ENCODE assay signal across 8 cellular contexts in the genomic region with DNA sequence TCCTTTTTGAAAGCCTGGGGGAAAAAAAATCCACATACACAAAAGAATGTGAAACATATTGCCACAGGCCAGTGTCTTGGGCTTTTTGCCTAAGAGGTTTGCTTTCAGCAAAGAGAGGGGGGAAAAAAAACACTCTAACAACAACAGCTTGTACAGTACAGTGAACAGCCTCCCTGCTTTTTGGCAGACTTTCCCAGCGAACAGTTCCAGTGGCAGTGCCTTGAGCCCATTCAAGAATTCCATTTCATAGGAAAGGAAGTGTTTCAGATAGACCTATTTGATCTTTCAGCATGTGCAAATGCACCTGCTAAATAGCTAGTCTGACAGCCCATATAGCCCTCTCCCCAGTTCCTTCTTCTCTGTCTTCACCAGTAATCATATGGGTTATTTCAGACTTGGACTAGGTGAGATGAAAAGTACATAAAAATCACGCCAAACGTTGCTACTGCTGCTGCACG. TPM values are rescaled to one million over a fixed set of nuclear protein-coding genes. Genes with fewer than 3 reads are reported as not detected.
DNase-seq lines count a peak whose midpoint lies in the region; ATAC-seq, FAIRE-seq and TF ChIP-seq lines count a peak whose summit lies in the region.

No MANE protein-coding gene starts in this region.

- no peaks in the 10 kb centered on the region for H3K9me2 ChIP-seq in SU-DHL-6 (replicated peaks; ENCODE audit: insufficient read depth, low read length)

- H3K27ac ChIP-seq in SU-DHL-6 (ENCODE audit: low read depth, low read length): no peak overlapping the region
- H3K27ac ChIP-seq in fibroblast of lung (ENCODE audit: insufficient read depth, low read length): peak overlapping the region; percentile 75

- H2AFZ ChIP-seq in SU-DHL-6 (ENCODE audit: low read depth, low read length, severe bottlenecking) (peak overlapping the region; percentile 93), fibroblast of lung (ENCODE audit: low read length) (peak overlapping the region; percentile 15)

- peak; percentile 76 for ATAC-seq in Right ventricle myocardium inferior
- peak; percentile 45 for ATAC-seq in HG03064 (IDR thresholded peaks at IDR 0.05; ENCODE audit: low read depth, unreplicated experiment)

- H3K9me3 ChIP-seq in SU-DHL-6 (ENCODE audit: insufficient read depth, low read length) (no peaks in the 10 kb centered on the region), fibroblast of lung (ENCODE audit: control insufficient read depth, insufficient read depth, low read depth, low read length) (no peaks in the 10 kb centered on the region)

- no peak for TF ChIP-seq CTCF in SU-DHL-6 (IDR thresholded peaks at IDR 0.05; ENCODE audit: insufficient read depth, low read length, poor library complexity, severe bottlenecking)
- no peak for TF ChIP-seq CTCF in fibroblast of lung (conservative IDR thresholded peaks at IDR 0.05 in 1 of 2, IDR thresholded peaks at IDR 0.05 in 1 of 2; ENCODE audit: low read depth in 1 of 2, low read length in 2 of 2)
- no peak for TF ChIP-seq CTCF in nephron progenitor cell (IDR thresholded peaks at IDR 0.05)

- H3K9ac ChIP-seq in SU-DHL-6 (ENCODE audit: low read length): peak overlapping the region; percentile 57
- peak overlapping the region; percentile 48 for H3K9ac ChIP-seq in fibroblast of lung (ENCODE audit: insufficient read depth, low read length)

- no peaks in the 10 kb centered on the region for H3K79me2 ChIP-seq in SU-DHL-6 (ENCODE audit: insufficient read depth, low read length)
- H3K79me2 ChIP-seq in fibroblast of lung (ENCODE audit: control insufficient read depth, insufficient read depth, low read length): peaks cover 54% of the 10 kb centered on the region

- peaks cover 12% of the 10 kb centered on the region for H3K27me3 Mint-ChIP-seq in nephron progenitor cell (ENCODE audit: low read depth, poor library complexity)

- TF ChIP-seq POLR2A in GM12891 (IDR thresholded peaks at IDR 0.05; ENCODE audit: low read depth, low read length): no peak

- no peaks in the 10 kb centered on the region for H3K27me3 ChIP-seq in SU-DHL-6 (ENCODE audit: low read length)
- H3K27me3 ChIP-seq in fibroblast of lung (ENCODE audit: control insufficient read depth, insufficient read depth, low read length): no peaks in the 10 kb centered on the region

- intact Hi-C loops in Right ventricle myocardium inferior (cut with DNase I) (loop anchor here (5.0 kb wide), 1 partner anchor 42 kb away; no protein-coding TSS in a partner anchor), cardiac septum (cut with DNase I) (no loop called here)

- no peak for FAIRE-seq in GM12891 (lab: Jason Lieb, UNC)

- H3K4me1 Mint-ChIP-seq in nephron progenitor cell: peaks cover 18% of the 10 kb centered on the region

- peak overlapping the region; percentile 93 for H3K4me3 Mint-ChIP-seq in nephron progenitor cell

- no peak overlapping the region for H3K27ac Mint-ChIP-seq in nephron progenitor cell

- no peaks in the 10 kb centered on the region for H3K36me3 Mint-ChIP-seq in nephron progenitor cell (ENCODE audit: low read depth)

- no peaks in the 10 kb centered on the region for H3K9me3 Mint-ChIP-seq in nephron progenitor cell

- H3K4me2 ChIP-seq in SU-DHL-6 (ENCODE audit: low read depth, low read length, poor library complexity, severe bottlenecking) (peak overlapping the region; percentile 66), fibroblast of lung (ENCODE audit: extremely low read depth, insufficient read depth, low read length) (peak overlapping the region; percentile 94)

- H3K4me3 ChIP-seq in SU-DHL-6 (ENCODE audit: insufficient read depth, low read length, poor library complexity, severe bottlenecking): peak overlapping the region; percentile 54
- H3K4me3 ChIP-seq in fibroblast of lung (replicated peaks in 1 of 4; ENCODE audit: control extremely low read depth in 1 of 4, insufficient read depth in 1 of 4, low read depth in 3 of 4, low read length in 4 of 4): peak overlapping the region; percentile 54 to 93 (median 88)

- no peaks in the 10 kb centered on the region for H4K20me1 ChIP-seq in SU-DHL-6 (ENCODE audit: low read depth, low read length)
- H4K20me1 ChIP-seq in fibroblast of lung (ENCODE audit: control insufficient read depth, extremely low read depth, insufficient read depth, low read length): no peaks in the 10 kb centered on the region

- peaks cover 8% of the 10 kb centered on the region for H3K4me1 ChIP-seq in fibroblast of lung (ENCODE audit: control insufficient read depth, extremely low read depth, insufficient read depth, low read length)

- H3F3A ChIP-seq in SU-DHL-6 (ENCODE audit: insufficient read depth): no peaks in the 10 kb centered on the region

- H3K36me3 ChIP-seq in SU-DHL-6 (ENCODE audit: low read length) (no peaks in the 10 kb centered on the region), fibroblast of lung (ENCODE audit: control insufficient read depth, insufficient read depth, low read length) (no peaks in the 10 kb centered on the region)

- no peak for DNase-seq in Right ventricle myocardium inferior (ENCODE audit: missing footprints)
- DNase-seq in cardiac septum (ENCODE audit: low spot score): no peak
- DNase-seq in fibroblast of lung (ENCODE audit: low read depth in 2 of 2): peak; percentile 61 to 85
- no peak for DNase-seq in nephron progenitor cell
- no peak for DNase-seq in GM12891 (ENCODE audit: insufficient read length, low spot score)
- DNase-seq in iPS-NIHi7 (ENCODE audit: extremely low spot score): no peak

TF ChIP-seq in GM12891, 5 proteins besides CTCF, POLR2A, EP300 and RAD21:
- no peak for TF ChIP-seq POLR2AphosphoS5 (IDR thresholded peaks at IDR 0.05; ENCODE audit: low read depth, low read length)
- TF ChIP-seq PAX5 (IDR thresholded peaks at IDR 0.05; ENCODE audit: insufficient read depth, low read length, severe bottlenecking): no peak
- TF ChIP-seq POU2F2 (IDR thresholded peaks at IDR 0.05; ENCODE audit: low read depth, low read length): no peak
- no peak; the same call in 1 of the 2 replicates for TF ChIP-seq SPI1 (IDR thresholded peaks at IDR 0.05; ENCODE audit: low read depth, low read length)
- TF ChIP-seq TAF1 (IDR thresholded peaks at IDR 0.05; ENCODE audit: low read depth, low read length): no peak

RNA-seq across cellular contexts. Expression of a gene that starts 0.5 kb away (rescaled TPM):
- total RNA-seq in Right ventricle myocardium inferior: 8.1 TPM
- total RNA-seq in cardiac septum: 3.5 TPM
- 22.9 and 38.3 TPM in 2 replicates for total RNA-seq in fibroblast of lung
- 18.6 and 46.7 TPM in 2 replicates for polyA plus RNA-seq in fibroblast of lung
- 14.3 and 45.8 TPM in 2 replicates for polyA plus RNA-seq in fibroblast of lung (2012)
- 4.2 and 19.6 TPM in 2 replicates for polyA minus RNA-seq in fibroblast of lung (ENCODE audit: low replicate concordance)
- 9.7 TPM for polyA plus RNA-seq in GM12891 (2012; ENCODE audit: low read depth, missing spikeins)

Comparison
In these comparisons a context has a peak if more than half of its experiments do, and no peak if none do; other contexts are left out.
1. DNase-seq: peak in fibroblast of lung (2 of 2); none in Right ventricle myocardium inferior (single experiment), cardiac septum (single experiment), nephron progenitor cell (single experiment), GM12891 (single experiment) and iPS-NIHi7 (single experiment).